Comparison of ENCODE assay signal across 12 cellular contexts in genomic region chr2:47519604-47520301, GRCh38. TPM values are rescaled to one million over a fixed set of nuclear protein-coding genes. Genes with fewer than 3 reads are reported as not detected.
A peak's percentile ranks its signal among the peaks of the same experiment; 100 is the strongest.
DNase-seq lines count a peak whose midpoint lies in the region; ATAC-seq and TF ChIP-seq lines count a peak whose summit lies in the region.
"Had no signal": no experiment of that assay in that cellular context is flagged by ENCODE, and none has a peak within 500 bp of the region (broad histone marks: within the 10 kb centered on the region; RNA-seq: fewer than 3 reads in every experiment).

No MANE protein-coding gene starts in this region.

- H3K9me3 ChIP-seq in KOPT-K1 (ENCODE audit: insufficient read depth, low read length, poor library complexity, severe bottlenecking) (no peaks in the 10 kb centered on the region), right atrium auricular region (no peaks in the 10 kb centered on the region)
- H3K9me3 ChIP-seq: esophagus muscularis mucosa had no signal

- no peak overlapping the region for H3K27ac Mint-ChIP-seq in activated CD4-positive, alpha-beta T cell treated with anti-CD3 and anti-CD28 coated beads, Interleukin-2, amount 10 ng/mL, durations not matched to agents 24 days and 14 days
- peak overlapping the region; percentile 49 for H3K27ac Mint-ChIP-seq in activated CD8-positive, alpha-beta T cell treated with anti-CD3 and anti-CD28 coated beads for 36 hours
- peak overlapping the region; percentile 69 to 88 for H3K27ac Mint-ChIP-seq in natural killer cell treated with Interleukin-12 subunit alpha and Interleukin-12 subunit beta and Interleukin-15 and Interleukin-18, amount 100 ng/mL, for 72 hours

- H3K4me3 Mint-ChIP-seq in activated CD4-positive, alpha-beta T cell treated with anti-CD3 and anti-CD28 coated beads, Interleukin-2, amount 10 ng/mL, durations not matched to agents 24 days and 14 days = peak overlapping the region; percentile 73
- peak overlapping the region; percentile 85 for H3K4me3 Mint-ChIP-seq in activated CD8-positive, alpha-beta T cell treated with anti-CD3 and anti-CD28 coated beads for 36 hours
- H3K4me3 Mint-ChIP-seq in natural killer cell treated with Interleukin-12 subunit alpha and Interleukin-12 subunit beta and Interleukin-15 and Interleukin-18, amount 100 ng/mL, for 72 hours = peak overlapping the region; percentile 95

- peaks cover 7% of the 10 kb centered on the region for H3K4me1 Mint-ChIP-seq in activated CD4-positive, alpha-beta T cell treated with anti-CD3 and anti-CD28 coated beads, Interleukin-2, amount 10 ng/mL, durations not matched to agents 24 days and 14 days
- peaks cover 18% of the 10 kb centered on the region for H3K4me1 Mint-ChIP-seq in activated CD8-positive, alpha-beta T cell treated with anti-CD3 and anti-CD28 coated beads for 36 hours (ENCODE audit: low read depth)
- peaks cover 14 to 33% of the 10 kb centered on the region in 2 donors for H3K4me1 Mint-ChIP-seq in natural killer cell treated with Interleukin-12 subunit alpha and Interleukin-12 subunit beta and Interleukin-15 and Interleukin-18, amount 100 ng/mL, for 72 hours (ENCODE audit: low read depth in 2 of 2)

- no peaks in the 10 kb centered on the region for H3K36me3 Mint-ChIP-seq in activated CD4-positive, alpha-beta T cell treated with anti-CD3 and anti-CD28 coated beads, Interleukin-2, amount 10 ng/mL, durations not matched to agents 24 days and 14 days (ENCODE audit: low read depth)
- peaks cover 3% of the 10 kb centered on the region for H3K36me3 Mint-ChIP-seq in activated CD8-positive, alpha-beta T cell treated with anti-CD3 and anti-CD28 coated beads for 36 hours (ENCODE audit: low read depth)
- no peaks in the 10 kb centered on the region for H3K36me3 Mint-ChIP-seq in natural killer cell treated with Interleukin-12 subunit alpha and Interleukin-12 subunit beta and Interleukin-15 and Interleukin-18, amount 100 ng/mL, for 72 hours

- H3K9me3 Mint-ChIP-seq in activated CD4-positive, alpha-beta T cell treated with anti-CD3 and anti-CD28 coated beads, Interleukin-2, amount 10 ng/mL, durations not matched to agents 24 days and 14 days = no peaks in the 10 kb centered on the region
- H3K9me3 Mint-ChIP-seq in activated CD8-positive, alpha-beta T cell treated with anti-CD3 and anti-CD28 coated beads for 36 hours = no peaks in the 10 kb centered on the region
- H3K9me3 Mint-ChIP-seq in natural killer cell treated with Interleukin-12 subunit alpha and Interleukin-12 subunit beta and Interleukin-15 and Interleukin-18, amount 100 ng/mL, for 72 hours = no peaks in the 10 kb centered on the region

- H3K36me3 ChIP-seq in KOPT-K1 (ENCODE audit: insufficient read depth, low read length) (no peaks in the 10 kb centered on the region), right atrium auricular region (no peaks in the 10 kb centered on the region)
- H3K36me3 ChIP-seq: esophagus muscularis mucosa had no signal

- TF ChIP-seq CTCF in activated CD8-positive, alpha-beta T cell treated with anti-CD3 and anti-CD28 coated beads for 36 hours (IDR thresholded peaks at IDR 0.05) = no peak
- TF ChIP-seq CTCF in right atrium auricular region (IDR thresholded peaks at IDR 0.05) = no peak

- POLR2A ChIA-PET in activated CD8-positive, alpha-beta T cell treated with anti-CD3 and anti-CD28 coated beads for 36 hours (lab: Charles Lee) = interaction anchor here (2.3 kb wide), 1 partner anchor 25 kb away, joined by 6 read pairs; no protein-coding TSS in a partner anchor

- H3K4me1 ChIP-seq in right atrium auricular region = peaks cover 0 to 14% of the 10 kb centered on the region in 2 donors

- no peaks in the 10 kb centered on the region for H3K27me3 Mint-ChIP-seq in activated CD4-positive, alpha-beta T cell treated with anti-CD3 and anti-CD28 coated beads, Interleukin-2, amount 10 ng/mL, durations not matched to agents 24 days and 14 days
- H3K27me3 Mint-ChIP-seq in activated CD8-positive, alpha-beta T cell treated with anti-CD3 and anti-CD28 coated beads for 36 hours = no peaks in the 10 kb centered on the region
- H3K27me3 Mint-ChIP-seq in natural killer cell treated with Interleukin-12 subunit alpha and Interleukin-12 subunit beta and Interleukin-15 and Interleukin-18, amount 100 ng/mL, for 72 hours = peaks cover 0 to 2% of the 10 kb centered on the region in 2 donors

- H3K4me3 ChIP-seq in right atrium auricular region = no peak overlapping the region

- intact Hi-C loops in activated CD4-positive, alpha-beta T cell treated with anti-CD3 and anti-CD28 coated beads, Interleukin-2, amount 10 ng/mL, durations not matched to agents 24 days and 14 days (cut with micrococcal nuclease) = loop anchor here (5.0 kb wide), 2 partner anchors 248 to 602 kb away; partner anchors contain the start of gene MCFD2
- intact Hi-C loops in activated CD8-positive, alpha-beta T cell treated with anti-CD3 and anti-CD28 coated beads for 36 hours (cut with micrococcal nuclease) = no loop called here
- intact Hi-C loops in left colon (cut with DNase I, micrococcal nuclease) = no loop called here

- CTCF ChIA-PET in activated CD8-positive, alpha-beta T cell treated with anti-CD3 and anti-CD28 coated beads for 36 hours (lab: Charles Lee) = interaction anchor here (1.3 to 1.6 kb wide), 4 partner anchors 8 to 248 kb away, joined by 3 to 5 read pairs (median 4); partner anchors contain the start of gene MSH2

- no peaks in the 10 kb centered on the region for H3K27me3 ChIP-seq in right atrium auricular region

- H3K27ac ChIP-seq in KOPT-K1 (ENCODE audit: low read depth, low read length, poor library complexity, severe bottlenecking) (peak overlapping the region; percentile 77), right atrium auricular region (no peak overlapping the region)
- H3K27ac ChIP-seq: esophagus muscularis mucosa had no signal

- DNase-seq in activated CD4-positive, alpha-beta T cell treated with anti-CD3 and anti-CD28 coated beads, Interleukin-2, amount 10 ng/mL, durations not matched to agents 24 days and 14 days = no peak
- no peak for DNase-seq in activated CD4-positive, alpha-beta T cell treated with anti-CD3 and anti-CD28 coated beads, Interleukin-2, amount 50 U/mL, for 48 hours
- DNase-seq in activated CD8-positive, alpha-beta T cell treated with anti-CD3 and anti-CD28 coated beads for 36 hours = no peak
- DNase-seq in natural killer cell treated with Interleukin-12 subunit alpha and Interleukin-12 subunit beta and Interleukin-15 and Interleukin-18, amount 100 ng/mL, for 72 hours (ENCODE audit: low spot score) = peak; percentile 3
- no peak for DNase-seq in left colon
- DNase-seq in right atrium auricular region (ENCODE audit: low spot score) = no peak
- no peak for DNase-seq in iPS-NIHi7 (ENCODE audit: extremely low spot score)
- DNase-seq: central memory CD4-positive, alpha-beta T cell; GDM1; mesendoderm had no signal

- no peak for ATAC-seq in activated CD8-positive, alpha-beta T cell treated with anti-CD3 and anti-CD28 coated beads for 36 hours
- no peak for ATAC-seq in natural killer cell treated with Interleukin-12 subunit alpha and Interleukin-12 subunit beta and Interleukin-15 and Interleukin-18, amount 100 ng/mL, for 72 hours
- ATAC-seq in left colon = no peak

RNA-seq across cellular contexts. Expression of gene KCNK12, which starts 51.0 kb away (rescaled TPM):
- 0.26 and 0.36 TPM in 2 replicates for total RNA-seq in activated CD4-positive, alpha-beta T cell treated with anti-CD3 and anti-CD28 coated beads, Interleukin-2, amount 10 ng/mL, durations not matched to agents 24 days and 14 days
- under 1 TPM; 0.45 to 0.54 TPM for total RNA-seq in activated CD8-positive, alpha-beta T cell treated with anti-CD3 and anti-CD28 coated beads for 36 hours
- under 1 TPM; 0.25 to 0.26 TPM for total RNA-seq in natural killer cell treated with Interleukin-12 subunit alpha and Interleukin-12 subunit beta and Interleukin-15 and Interleukin-18, amount 100 ng/mL, for 72 hours
- under 1 TPM in 1 of 2 donors, not detected in 1; 0.11 TPM for total RNA-seq in left colon
- not detected for total RNA-seq in right atrium auricular region
